ENCODE assay signal across 13 cellular contexts in the genomic region with DNA sequence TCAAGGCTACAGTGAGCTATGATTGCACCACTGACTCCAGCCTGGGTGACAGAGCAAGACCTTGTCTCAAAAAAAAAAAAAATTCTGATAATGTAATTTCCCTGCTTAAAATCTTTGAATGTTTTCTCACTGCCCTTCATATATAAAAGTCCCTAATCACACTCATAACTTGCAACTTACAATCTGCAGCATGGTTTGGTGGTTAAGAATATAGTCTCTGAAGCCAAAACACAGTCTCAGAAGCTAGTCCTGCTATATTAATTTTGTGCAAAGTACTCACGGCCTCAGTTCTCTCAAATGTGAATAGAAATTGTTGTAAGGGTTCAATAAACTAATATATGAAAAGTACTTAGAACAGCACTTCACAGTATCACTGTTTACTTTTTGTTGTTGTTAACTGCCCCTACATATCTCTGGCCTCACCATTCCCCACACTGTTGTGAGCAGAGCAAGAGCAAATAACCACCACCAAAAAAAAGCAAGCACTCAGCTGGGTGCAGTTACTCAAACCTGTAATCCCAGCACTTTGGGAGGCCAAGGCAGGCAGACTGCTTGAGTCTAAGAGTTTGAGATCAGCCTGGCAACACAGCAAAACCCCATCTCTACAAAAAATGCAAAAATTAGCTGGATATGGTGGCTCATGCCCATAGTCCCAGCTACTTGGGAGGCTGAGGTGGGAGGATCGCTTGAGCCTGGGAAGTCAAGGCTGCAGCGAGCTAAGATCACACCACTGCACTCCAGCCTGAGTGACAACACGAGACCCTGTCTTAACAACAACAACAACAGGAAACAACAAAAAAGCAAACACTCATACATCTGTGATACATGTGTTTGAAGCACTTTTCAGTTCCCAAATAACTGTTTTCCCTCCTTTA. TPM values are rescaled to one million over a fixed set of nuclear protein-coding genes. Genes with fewer than 3 reads are reported as not detected.
DNase-seq lines count a peak whose midpoint lies in the region; ATAC-seq and TF ChIP-seq lines count a peak whose summit lies in the region.
"Had no signal": no experiment of that assay in that cellular context is flagged by ENCODE, and none has a peak within 500 bp of the region (broad histone marks: within the 10 kb centered on the region; RNA-seq: fewer than 3 reads in every experiment).

No MANE protein-coding gene starts in this region.

- peaks cover 25% of the 10 kb centered on the region for H3F3A ChIP-seq in SU-DHL-6 (ENCODE audit: insufficient read depth)

- peaks cover 64% of the 10 kb centered on the region for H3K4me1 Mint-ChIP-seq in activated naive CD4-positive, alpha-beta T cell treated with anti-CD3 and anti-CD28 coated beads for 36 hours (ENCODE audit: low read depth)
- H3K4me1 Mint-ChIP-seq in dendritic cell treated with granulocyte-macrophage colony-stimulating factor and Interleukin-4, amounts not matched to agents 40 ng/mL and 50 ng/mL, for 4 days (ENCODE audit: low read depth) = peaks cover 28% of the 10 kb centered on the region
- H3K4me1 Mint-ChIP-seq in stimulated activated effector memory CD8-positive, alpha-beta T cell treated with anti-CD3 and anti-CD28 coated beads, Interleukin-12 subunit alpha, Interleukin-12 subunit beta, amount 100 ng/mL, for 72 hours = peaks cover 41% of the 10 kb centered on the region

- H3K4me3 ChIP-seq in SU-DHL-6 (ENCODE audit: insufficient read depth, low read length, poor library complexity, severe bottlenecking) = no peak overlapping the region
- H3K4me3 ChIP-seq: dorsolateral prefrontal cortex had no signal

- H3K9ac ChIP-seq in SU-DHL-6 (ENCODE audit: low read length) = no peak overlapping the region

- ATAC-seq in stimulated activated effector memory CD8-positive, alpha-beta T cell treated with anti-CD3 and anti-CD28 coated beads, Interleukin-12 subunit alpha, Interleukin-12 subunit beta, amount 100 ng/mL, for 72 hours = peak; percentile 45

- H3K9me3 Mint-ChIP-seq in activated naive CD4-positive, alpha-beta T cell treated with anti-CD3 and anti-CD28 coated beads for 36 hours = no peaks in the 10 kb centered on the region
- H3K9me3 Mint-ChIP-seq in dendritic cell treated with granulocyte-macrophage colony-stimulating factor and Interleukin-4, amounts not matched to agents 40 ng/mL and 50 ng/mL, for 4 days = no peaks in the 10 kb centered on the region
- peaks cover 3% of the 10 kb centered on the region for H3K9me3 Mint-ChIP-seq in stimulated activated effector memory CD8-positive, alpha-beta T cell treated with anti-CD3 and anti-CD28 coated beads, Interleukin-12 subunit alpha, Interleukin-12 subunit beta, amount 100 ng/mL, for 72 hours

- intact Hi-C loops in activated naive CD4-positive, alpha-beta T cell treated with anti-CD3 and anti-CD28 coated beads for 36 hours (cut with micrococcal nuclease) = no loop called here
- intact Hi-C loops in dendritic cell treated with granulocyte-macrophage colony-stimulating factor and Interleukin-4, amounts not matched to agents 40 ng/mL and 50 ng/mL, for 4 days (cut with micrococcal nuclease) = no loop called here

- H2AFZ ChIP-seq in SU-DHL-6 (ENCODE audit: low read depth, low read length, severe bottlenecking) = no peak overlapping the region

- H3K27me3 ChIP-seq in SU-DHL-6 (ENCODE audit: low read length) = no peaks in the 10 kb centered on the region
- H3K27me3 ChIP-seq: dorsolateral prefrontal cortex had no signal

- H3K36me3 ChIP-seq in SU-DHL-6 (ENCODE audit: low read length) = no peaks in the 10 kb centered on the region

- TF ChIP-seq CTCF in SU-DHL-6 (IDR thresholded peaks at IDR 0.05; ENCODE audit: insufficient read depth, low read length, poor library complexity, severe bottlenecking) = no peak

- peak overlapping the region; percentile 21; the same call in 1 of the 2 replicates for H3K27ac ChIP-seq in SU-DHL-6 (ENCODE audit: low read depth, low read length)

- H3K9me3 ChIP-seq in SU-DHL-6 (ENCODE audit: insufficient read depth, low read length) = no peaks in the 10 kb centered on the region

- CTCF ChIA-PET in activated naive CD4-positive, alpha-beta T cell treated with anti-CD3 and anti-CD28 coated beads for 36 hours (lab: Charles Lee) = interaction anchor here (0.6 to 1.4 kb wide), 4 partner anchors 9 to 236 kb away, joined by 3 to 4 read pairs (median 3); no protein-coding TSS in a partner anchor

- H3K79me2 ChIP-seq in SU-DHL-6 (ENCODE audit: insufficient read depth, low read length) = peaks cover 100% of the 10 kb centered on the region

- H3K9me2 ChIP-seq in SU-DHL-6 (replicated peaks; ENCODE audit: insufficient read depth, low read length) = no peaks in the 10 kb centered on the region

- peaks cover 1% of the 10 kb centered on the region for H3K36me3 Mint-ChIP-seq in activated naive CD4-positive, alpha-beta T cell treated with anti-CD3 and anti-CD28 coated beads for 36 hours (ENCODE audit: low read depth)
- peaks cover 23% of the 10 kb centered on the region for H3K36me3 Mint-ChIP-seq in dendritic cell treated with granulocyte-macrophage colony-stimulating factor and Interleukin-4, amounts not matched to agents 40 ng/mL and 50 ng/mL, for 4 days (ENCODE audit: low read depth)
- H3K36me3 Mint-ChIP-seq in stimulated activated effector memory CD8-positive, alpha-beta T cell treated with anti-CD3 and anti-CD28 coated beads, Interleukin-12 subunit alpha, Interleukin-12 subunit beta, amount 100 ng/mL, for 72 hours = peaks cover 17% of the 10 kb centered on the region

- H3K4me2 ChIP-seq in SU-DHL-6 (ENCODE audit: low read depth, low read length, poor library complexity, severe bottlenecking) = peak overlapping the region; percentile 12

- H4K20me1 ChIP-seq in SU-DHL-6 (ENCODE audit: low read depth, low read length) = peaks cover 5% of the 10 kb centered on the region; the same call in 1 of the 2 replicates

- DNase-seq in activated naive CD4-positive, alpha-beta T cell treated with anti-CD3 and anti-CD28 coated beads for 36 hours = no peak
- no peak for DNase-seq in activated naive CD4-positive, alpha-beta T cell treated with Interleukin-2 at 50 U/mL for 16 hours
- DNase-seq in stimulated activated effector memory CD8-positive, alpha-beta T cell treated with anti-CD3 and anti-CD28 coated beads, Interleukin-12 subunit alpha, Interleukin-12 subunit beta, amount 100 ng/mL, for 72 hours (ENCODE audit: low spot score in 2 of 2) = peak in 1 of 2 donors; percentile 60
- DNase-seq in NCI-H446 treated with DMSO at 0.1 percent for 48 hours (lab: John Stamatoyannopoulos, UW) (no peak), NCI-H2196 treated with DMSO at 0.1 percent for 48 hours (lab: John Stamatoyannopoulos, UW; ENCODE audit: unreplicated experiment) (no peak), SIG-M5 (lab: John Stamatoyannopoulos, UW) (no peak)
- DNase-seq: dorsolateral prefrontal cortex, NCI-H2171, nucleus accumbens, SHP77, small intestine had no signal

- no peaks in the 10 kb centered on the region for H3K27me3 Mint-ChIP-seq in activated naive CD4-positive, alpha-beta T cell treated with anti-CD3 and anti-CD28 coated beads for 36 hours (ENCODE audit: low read depth)
- no peaks in the 10 kb centered on the region for H3K27me3 Mint-ChIP-seq in dendritic cell treated with granulocyte-macrophage colony-stimulating factor and Interleukin-4, amounts not matched to agents 40 ng/mL and 50 ng/mL, for 4 days

- no peak overlapping the region for H3K4me3 Mint-ChIP-seq in activated naive CD4-positive, alpha-beta T cell treated with anti-CD3 and anti-CD28 coated beads for 36 hours
- no peak overlapping the region for H3K4me3 Mint-ChIP-seq in dendritic cell treated with granulocyte-macrophage colony-stimulating factor and Interleukin-4, amounts not matched to agents 40 ng/mL and 50 ng/mL, for 4 days
- peak overlapping the region; percentile 48 for H3K4me3 Mint-ChIP-seq in stimulated activated effector memory CD8-positive, alpha-beta T cell treated with anti-CD3 and anti-CD28 coated beads, Interleukin-12 subunit alpha, Interleukin-12 subunit beta, amount 100 ng/mL, for 72 hours

- peak overlapping the region; percentile 60 for H3K27ac Mint-ChIP-seq in activated naive CD4-positive, alpha-beta T cell treated with anti-CD3 and anti-CD28 coated beads for 36 hours
- peak overlapping the region; percentile 28 for H3K27ac Mint-ChIP-seq in dendritic cell treated with granulocyte-macrophage colony-stimulating factor and Interleukin-4, amounts not matched to agents 40 ng/mL and 50 ng/mL, for 4 days
- H3K27ac Mint-ChIP-seq in stimulated activated effector memory CD8-positive, alpha-beta T cell treated with anti-CD3 and anti-CD28 coated beads, Interleukin-12 subunit alpha, Interleukin-12 subunit beta, amount 100 ng/mL, for 72 hours = peak overlapping the region; percentile 86

RNA-seq across cellular contexts. Expression of gene ASH1L, which starts 22.4 kb away (rescaled TPM):
- total RNA-seq in activated naive CD4-positive, alpha-beta T cell treated with anti-CD3 and anti-CD28 coated beads for 36 hours = 10 to 100 TPM; 27.4 to 27.5 TPM

Comparison
In these comparisons a context has a peak if more than half of its experiments do, and no peak if none do; other contexts are left out.
1. H3K27ac Mint-ChIP-seq: peak in every context shown above with its lines; median percentile 86 in stimulated activated effector memory CD8-positive, alpha-beta T cell treated with anti-CD3 and anti-CD28 coated beads, Interleukin-12 subunit alpha, Interleukin-12 subunit beta, amount 100 ng/mL, for 72 hours; 60 in activated naive CD4-positive, alpha-beta T cell treated with anti-CD3 and anti-CD28 coated beads for 36 hours; 28 in dendritic cell treated with granulocyte-macrophage colony-stimulating factor and Interleukin-4, amounts not matched to agents 40 ng/mL and 50 ng/mL, for 4 days.